Comparison of ENCODE assay signal across 8 cellular contexts in genomic region chr1:84936116-84936810, GRCh38. TPM values are rescaled to one million over a fixed set of nuclear protein-coding genes. Genes with fewer than 3 reads are reported as not detected.
DNase-seq lines count a peak whose midpoint lies in the region; ATAC-seq and TF ChIP-seq lines count a peak whose summit lies in the region.

No MANE protein-coding gene starts in this region.

- H3K4me1 ChIP-seq in right lobe of liver (no peaks in the 10 kb centered on the region), upper lobe of left lung (no peaks in the 10 kb centered on the region)

- H3K9me3 ChIP-seq in right lobe of liver: no peaks in the 10 kb centered on the region
- H3K9me3 ChIP-seq in upper lobe of left lung: no peaks in the 10 kb centered on the region

- H3K4me3 ChIP-seq in right lobe of liver (no peak overlapping the region), upper lobe of left lung (no peak overlapping the region)

- TF ChIP-seq CTCF in right lobe of liver (IDR thresholded peaks at IDR 0.05) (peak; percentile 91 to 96 (median 94)), upper lobe of left lung (IDR thresholded peaks at IDR 0.05) (peak; percentile 74 to 91 (median 86))

- H3K27me3 ChIP-seq in right lobe of liver (no peaks in the 10 kb centered on the region), upper lobe of left lung (no peaks in the 10 kb centered on the region)

- ATAC-seq in GM18867 (IDR thresholded peaks at IDR 0.05; ENCODE audit: unreplicated experiment) (peak; percentile 66), right lobe of liver (peak; percentile 93 to 95 (median 94)), upper lobe of left lung (ENCODE audit: low FRiP score in 2 of 2) (peak; percentile 86 to 90), HG03039 (IDR thresholded peaks at IDR 0.05; ENCODE audit: unreplicated experiment) (no peak)

- intact Hi-C loops in right lobe of liver (cut with DNase I): loop anchor here in 1 of 2 donors (10.0 kb wide), 1 partner anchor 161 kb away; no protein-coding TSS in a partner anchor

- peak; percentile 45 for DNase-seq in COLO668 (lab: John Stamatoyannopoulos, UW; ENCODE audit: unreplicated experiment)
- DNase-seq in NCI-H1048 (lab: John Stamatoyannopoulos, UW): peak; percentile 10
- peak; percentile 33 for DNase-seq in SKM-1 (lab: John Stamatoyannopoulos, UW; ENCODE audit: unreplicated experiment)
- DNase-seq in dermis microvascular lymphatic vessel endothelial cell (ENCODE audit: low read depth in 2 of 2): peak; percentile 40 to 71
- DNase-seq in right lobe of liver: peak in 1 of 3 donors; percentile 50
- no peak for DNase-seq in upper lobe of left lung

- no peak for TF ChIP-seq EP300 in upper lobe of left lung (IDR thresholded peaks at IDR 0.05)

- 2% methylated on average over 5 of the region's 5 CpGs for WGBS in right lobe of liver (ENCODE audit: insufficient coverage, low coverage, low lambda C conversion rate, missing lambda C conversion rate)
- WGBS in upper lobe of left lung, 2 donors: 2 to 4% methylated on average over 5 of the region's 5 CpGs

- H3K36me3 ChIP-seq in right lobe of liver (no peaks in the 10 kb centered on the region), upper lobe of left lung (no peaks in the 10 kb centered on the region)

- TF ChIP-seq POLR2A in right lobe of liver (IDR thresholded peaks at IDR 0.05): no peak
- no peak for TF ChIP-seq POLR2A in upper lobe of left lung (IDR thresholded peaks at IDR 0.05)

- no peak overlapping the region for H3K27ac ChIP-seq in right lobe of liver
- no peak overlapping the region for H3K27ac ChIP-seq in upper lobe of left lung

RNA-seq across cellular contexts. Expression of gene LPAR3, which starts 43.3 kb away (rescaled TPM):
- total RNA-seq in dermis microvascular lymphatic vessel endothelial cell: under 0.01 TPM in 1 of 2 replicates, not detected in the other
- under 1 TPM in 1 of 6 experiments, not detected in 5; 0.31 TPM for total RNA-seq in right lobe of liver
- total RNA-seq in upper lobe of left lung: 1 to 10 TPM in 5 of 6 donors, not detected in 1; 1.5 to 9.8 (median 4.3) TPM

Comparison
In these comparisons a context has a peak if more than half of its experiments do, and no peak if none do; other contexts are left out.
1. DNase-seq: peak in COLO668 (single experiment), NCI-H1048 (single experiment), SKM-1 (single experiment) and dermis microvascular lymphatic vessel endothelial cell (2 of 2); none in upper lobe of left lung (0 of 2).